Comparison of ENCODE assay signal across 8 cellular contexts in genomic region chr18:44130365-44130942, GRCh38.
A peak's percentile ranks its signal among the peaks of the same experiment; 100 is the strongest.
DNase-seq lines count a peak whose midpoint lies in the region; FAIRE-seq and TF ChIP-seq lines count a peak whose summit lies in the region.

No MANE protein-coding gene starts in this region.

- POLR2A ChIA-PET in AG04449 (lab: Yijun Ruan, JAX) = no interaction called here

- H3K4me3 ChIP-seq in AG04449 (ENCODE audit: low read depth, low read length) (no peak overlapping the region), MG63 (no peak overlapping the region)

- TF ChIP-seq CTCF in AG04449 (IDR thresholded peaks at IDR 0.05; ENCODE audit: insufficient read depth, low read length, missing control alignments) = peak; percentile 50

- FAIRE-seq in GM12892 (lab: Jason Lieb, UNC) (no peak), frontal cortex (lab: Jason Lieb, UNC) (no peak)

- CTCF ChIA-PET in AG04449 (lab: Yijun Ruan, JAX) = interaction anchor here (0.8 to 1.4 kb wide), 11 partner anchors 9 to 1080 kb away, joined by 3 to 4 read pairs (median 3); no protein-coding TSS in a partner anchor

- H3K36me3 ChIP-seq in MG63 = no peaks in the 10 kb centered on the region

- no peaks in the 10 kb centered on the region for H3K27me3 ChIP-seq in MG63

- no peak for DNase-seq in AG04449 (ENCODE audit: low read depth, low spot score)
- DNase-seq in GM12892 (ENCODE audit: insufficient read length) = peak; percentile 3
- peak; percentile 5 for DNase-seq in MG63
- DNase-seq in SK-N-DZ (ENCODE audit: low spot score) = peak; percentile 54
- DNase-seq in frontal cortex (ENCODE audit: low spot score in 2 of 2) = peak; percentile 5 to 30
- DNase-seq in retina = peak; percentile 46
- DNase-seq in activated naive CD4-positive, alpha-beta T cell treated with anti-CD3 and anti-CD28 coated beads, Interleukin-2, amount 50 U/mL, for 16 hours = no peak
- DNase-seq in activated CD8-positive, alpha-beta memory T cell treated with anti-CD3 and anti-CD28 coated beads, Interleukin-2, amount 50 U/mL, for 4 hours = no peak

- no peak for TF ChIP-seq POLR2A in GM12892 (IDR thresholded peaks at IDR 0.05; ENCODE audit: low read depth, low read length)

- H3K9me3 ChIP-seq in MG63 = no peaks in the 10 kb centered on the region

Comparison
In these comparisons a context has a peak if more than half of its experiments do, and no peak if none do; other contexts are left out.
1. DNase-seq: peak in GM12892 (single experiment), MG63 (single experiment), SK-N-DZ (single experiment), frontal cortex (2 of 2) and retina (single experiment); none in AG04449 (single experiment), activated naive CD4-positive, alpha-beta T cell treated with anti-CD3 and anti-CD28 coated beads, Interleukin-2, amount 50 U/mL, for 16 hours (single experiment) and activated CD8-positive, alpha-beta memory T cell treated with anti-CD3 and anti-CD28 coated beads, Interleukin-2, amount 50 U/mL, for 4 hours (single experiment).